Comparison of ENCODE assay signal across 27 cellular contexts in the genomic region with DNA sequence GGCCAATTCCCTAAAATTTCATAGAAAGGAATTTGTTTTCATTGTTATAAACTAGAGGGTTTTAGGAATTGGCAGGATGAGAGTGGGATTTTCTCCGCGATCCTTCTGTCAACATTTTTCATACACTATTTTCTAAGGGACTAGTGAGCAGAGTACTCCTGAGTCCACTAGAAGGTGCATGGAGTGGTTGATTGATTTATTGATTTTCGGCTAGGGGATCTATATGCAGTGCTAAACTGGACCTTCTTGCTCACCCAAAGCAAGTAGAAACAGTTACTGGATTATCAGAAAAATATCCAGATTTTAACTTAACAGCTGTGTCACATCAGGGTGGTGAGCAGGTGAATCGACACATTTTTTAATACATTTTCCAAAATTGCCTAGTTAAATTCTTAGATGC.
"Had no signal": no experiment of that assay in that cellular context is flagged by ENCODE, and none has a peak within 500 bp of the region (broad histone marks: within the 10 kb centered on the region; RNA-seq: fewer than 3 reads in every experiment).

No MANE protein-coding gene starts in this region.

- DNase-seq: colonic mucosa; effector CD8-positive, alpha-beta T cell; endodermal cell; foreskin fibroblast; gastrocnemius medialis; head of caudate nucleus; islet precursor cell; left ventricle myocardium superior; lower lobe of right lung; natural killer cell; right cardiac atrium; small intestine; stimulated activated CD4-positive, alpha-beta T cell treated with anti-CD3 and anti-CD28 coated beads, Interleukin-12 subunit alpha, Interleukin-12 subunit beta, amount 100 ng/mL, for 4 hours; stimulated activated CD4-positive, alpha-beta T cell treated with anti-CD3 and anti-CD28 coated beads, Interleukin-1b, Interleukin-23, amount 100 ng/mL, for 48 hours; stimulated activated CD4-positive, alpha-beta T cell treated with anti-CD3 and anti-CD28 coated beads, Interleukin-4, amount 100 ng/mL, for 1 hour; stimulated activated CD8-positive, alpha-beta memory T cell treated with anti-CD3 and anti-CD28 coated beads, Interleukin-4, amount 100 ng/mL, for 48 hours; stimulated activated naive CD4-positive, alpha-beta T cell; stimulated activated naive CD8-positive, alpha-beta T cell treated with anti-CD3 and anti-CD28 coated beads, Interleukin-15, amount 100 ng/mL, for 72 hours; thyroid gland; trophoblast cell had no signal

- H3K27me3 ChIP-seq: colonic mucosa, gastrocnemius medialis, neutrophil, thyroid gland had no signal

- H2AFZ ChIP-seq: parathyroid adenoma had no signal

- ATAC-seq: esophagus mucosa; lower lobe of right lung; natural killer cell; right cardiac atrium; stimulated activated naive CD8-positive, alpha-beta T cell treated with anti-CD3 and anti-CD28 coated beads, Interleukin-15, amount 100 ng/mL, for 72 hours had no signal

- H3K4me3 Mint-ChIP-seq: central memory CD8-positive, alpha-beta T cell; dendritic cell treated with granulocyte-macrophage colony-stimulating factor and Interleukin-4, amounts not matched to agents 40 ng/mL and 50 ng/mL, for 4 days; endodermal cell; natural killer cell; stimulated activated naive CD8-positive, alpha-beta T cell treated with anti-CD3 and anti-CD28 coated beads, Interleukin-15, amount 100 ng/mL, for 72 hours had no signal

- H3K4me1 Mint-ChIP-seq: central memory CD8-positive, alpha-beta T cell; natural killer cell; stimulated activated naive CD8-positive, alpha-beta T cell treated with anti-CD3 and anti-CD28 coated beads, Interleukin-15, amount 100 ng/mL, for 72 hours had no signal

- H3K4me3 ChIP-seq: colonic mucosa, gastrocnemius medialis, lower lobe of right lung, prostate gland, thyroid gland had no signal

- H3K36me3 ChIP-seq: colonic mucosa, gastrocnemius medialis, lower lobe of right lung, neutrophil, prostate gland, thyroid gland had no signal

- H3K9ac ChIP-seq: parathyroid adenoma had no signal

- H3K4me1 ChIP-seq: colonic mucosa, lower lobe of right lung, parathyroid adenoma, prostate gland, thyroid gland had no signal

- H3K36me3 Mint-ChIP-seq: natural killer cell had no signal

- H3K9me3 Mint-ChIP-seq: central memory CD8-positive, alpha-beta T cell; natural killer cell; stimulated activated naive CD8-positive, alpha-beta T cell treated with anti-CD3 and anti-CD28 coated beads, Interleukin-15, amount 100 ng/mL, for 72 hours had no signal

- H3K9me3 ChIP-seq: colonic mucosa, gastrocnemius medialis, lower lobe of right lung, neutrophil, prostate gland, thyroid gland had no signal

- H3K27ac ChIP-seq: colonic mucosa, epithelial cell of prostate, lower lobe of right lung, neutrophil, parathyroid adenoma, prostate gland, thyroid gland had no signal

- H3K27me3 Mint-ChIP-seq: central memory CD8-positive, alpha-beta T cell; dendritic cell treated with granulocyte-macrophage colony-stimulating factor and Interleukin-4, amounts not matched to agents 40 ng/mL and 50 ng/mL, for 4 days; stimulated activated naive CD8-positive, alpha-beta T cell treated with anti-CD3 and anti-CD28 coated beads, Interleukin-15, amount 100 ng/mL, for 72 hours had no signal

- H3K27ac Mint-ChIP-seq: dendritic cell treated with granulocyte-macrophage colony-stimulating factor and Interleukin-4, amounts not matched to agents 40 ng/mL and 50 ng/mL, for 4 days; endodermal cell; natural killer cell; stimulated activated naive CD8-positive, alpha-beta T cell treated with anti-CD3 and anti-CD28 coated beads, Interleukin-15, amount 100 ng/mL, for 72 hours had no signal

- H3K79me2 ChIP-seq: parathyroid adenoma had no signal
